7 cellular contexts compared by ENCODE assay signal in the genomic region with DNA sequence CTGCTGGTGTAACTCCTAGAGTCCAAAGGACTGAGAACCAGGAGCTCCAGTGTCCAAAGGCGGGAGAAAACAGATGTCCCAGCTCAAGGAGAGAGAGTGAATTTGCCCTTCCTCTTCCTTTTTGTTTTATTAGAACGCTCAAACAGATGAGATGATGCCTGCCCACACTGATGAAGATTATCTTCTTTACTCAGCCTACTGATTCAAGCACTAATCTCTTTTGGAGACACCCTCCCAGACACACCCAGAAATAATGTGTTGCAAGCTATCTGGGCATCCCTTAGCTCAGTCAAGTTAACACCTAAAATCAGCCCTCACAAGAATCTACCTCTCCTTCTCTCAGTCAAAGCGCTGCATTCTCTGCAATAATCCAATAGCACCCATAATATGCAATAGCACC.
"Had no signal": no experiment of that assay in that cellular context is flagged by ENCODE, and none has a peak within 500 bp of the region (broad histone marks: within the 10 kb centered on the region; RNA-seq: fewer than 3 reads in every experiment).

No MANE protein-coding gene starts in this region.

- H3K4me3 ChIP-seq: GM23338 had no signal

- ATAC-seq: GM23338, HepG2 had no signal

- DNase-seq: H9, HCEC 1CT, HFFc6, KG1 had no signal

- H2AFZ ChIP-seq: GM23338 had no signal

- H3K4me2 ChIP-seq: GM23338 had no signal

- H3K27ac ChIP-seq: HL-60 had no signal
